Comparison of ENCODE assay signal across 8 cellular contexts in the genomic region with DNA sequence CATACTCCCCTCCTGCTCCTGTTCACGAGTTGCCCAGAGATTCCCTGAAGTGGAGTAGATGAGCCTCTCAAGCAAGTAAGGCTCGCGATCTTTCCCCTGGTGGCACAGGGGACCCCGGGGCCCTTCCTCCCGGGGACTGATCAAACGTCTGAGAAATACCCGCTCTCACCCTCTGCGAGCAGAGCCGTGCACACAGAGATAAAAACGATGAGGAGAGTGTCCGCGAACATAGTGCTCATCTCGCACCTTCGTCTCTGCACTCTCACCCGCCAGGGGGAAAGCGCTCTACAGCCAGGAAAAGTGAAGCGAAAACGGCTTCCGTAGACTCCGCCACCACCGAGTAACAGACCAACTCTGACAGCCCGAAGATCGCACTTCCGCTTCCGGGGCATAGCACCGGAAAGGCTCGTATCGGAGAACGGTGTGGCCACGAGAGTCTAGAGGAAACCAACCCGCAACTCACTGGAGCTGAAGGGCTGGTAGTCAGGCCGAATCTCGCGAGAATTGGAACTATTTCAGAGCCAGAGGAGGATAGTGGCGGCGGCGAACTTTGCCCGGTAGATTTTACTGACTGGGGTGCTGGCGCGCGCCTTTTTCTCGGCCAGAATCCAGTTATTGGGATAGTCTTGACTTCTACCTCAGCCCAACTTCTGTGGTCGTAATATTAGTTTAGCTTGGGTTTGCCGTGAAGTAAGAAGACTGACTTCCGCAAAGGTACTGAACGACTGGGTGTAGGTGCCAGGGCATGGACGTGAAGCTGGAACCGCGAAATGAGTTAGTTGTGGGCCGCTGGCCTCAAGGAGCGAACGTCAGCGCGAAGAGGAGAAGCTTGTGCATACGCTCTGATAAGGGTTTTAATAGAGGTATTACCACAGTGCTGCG. TPM values are rescaled to one million over a fixed set of nuclear protein-coding genes. Genes with fewer than 3 reads are reported as not detected.
DNase-seq lines count a peak whose midpoint lies in the region; ATAC-seq and TF ChIP-seq lines count a peak whose summit lies in the region.

Gene TMCO1, minus strand, starts transcription at position 356 of the 882 bp plus-strand sequence. Its CDS starts 117 bp downstream, at position 239.

- peak within 1 kb of the TSS; percentile 22 for H3K27ac ChIP-seq in cingulate gyrus (ENCODE audit: low read depth, low read length)

- peak; percentile 23; the same call in 1 of the 2 replicates for TF ChIP-seq CTCF in BJ (IDR thresholded peaks at IDR 0.05; ENCODE audit: insufficient read depth, low read depth, low read length)

- peak; percentile 87 for DNase-seq in BJ (ENCODE audit: low read depth)
- peak; percentile 92 for DNase-seq in GM19238 (ENCODE audit: insufficient read length, low spot score)
- DNase-seq in NCI-H524 treated with DMSO at 0.1 percent for 48 hours (lab: John Stamatoyannopoulos, UW), result peak; percentile 78
- DNase-seq in activated CD4-positive, alpha-beta T cell treated with anti-CD3 and anti-CD28 coated beads for 4 hours, result peak; percentile 89 to 90
- peak; percentile 95 for DNase-seq in kidney glomerular epithelial cell (lab: John Stamatoyannopoulos, UW)
- peak; percentile 76 to 77 for DNase-seq in stimulated activated CD4-positive, alpha-beta T cell treated with anti-CD3 and anti-CD28 coated beads, Interleukin-1b, Interleukin-23, amount 100 ng/mL, for 1 hour (ENCODE audit: low read depth in 2 of 2)

- CTCF ChIA-PET in BJ (lab: Yijun Ruan, JAX), result interaction anchor here (0.7 to 1.8 kb wide), 6 partner anchors 60 to 146 kb away, joined by 3 to 12 read pairs (median 4); no protein-coding TSS in a partner anchor

- POLR2A ChIA-PET in BJ (lab: Charles Lee), result interaction anchor here (1.0 kb wide), 1 partner anchor 130 kb away, joined by 3 read pairs; no protein-coding TSS in a partner anchor

- peaks cover 3% of the 10 kb centered on the region for H3K36me3 ChIP-seq in BJ (ENCODE audit: control insufficient read depth, insufficient read depth, low read length)

- no peaks in the 10 kb centered on the region for H3K27me3 ChIP-seq in BJ (ENCODE audit: control insufficient read depth, insufficient read depth, low read length)

- H3K4me3 ChIP-seq in BJ (ENCODE audit: low read depth, low read length), result peak within 1 kb of the TSS; percentile 64

- ATAC-seq in HG03442 (IDR thresholded peaks at IDR 0.05; ENCODE audit: unreplicated experiment), result peak; percentile 99

RNA-seq across cellular contexts. Expression of gene TMCO1, which starts in this region (rescaled TPM):
- 203 and 244 TPM in 2 replicates for polyA plus RNA-seq in BJ (2011; rRNA removed)
- 69.8 and 72.6 TPM in 2 replicates for polyA minus RNA-seq in BJ (2011; rRNA and poly(A)+ RNA removed)

Comparison
In these comparisons a context has a peak if more than half of its experiments do, and no peak if none do; other contexts are left out.
1. Peak in every context shown above with its lines: DNase-seq, ATAC-seq, H3K4me3 ChIP-seq and H3K27ac ChIP-seq.